1 cellular context compared by ENCODE assay signal in genomic region chr9:93298498-93299417, GRCh38.
TF ChIP-seq lines count a peak whose summit lies in the region.

No MANE protein-coding gene starts in this region.

TF ChIP-seq in HepG2, 621 proteins besides CTCF, POLR2A, EP300 and RAD21 (continued from another document and continues in another):
- TF ChIP-seq ZNF605 (CRISPR knock-in tag; IDR thresholded peaks at IDR 0.05) (peak; percentile 68; the same call in 1 of the 2 replicates), ATF7-NPFF (CRISPR knock-in tag; IDR thresholded peaks at IDR 0.05; ENCODE audit: low read depth) (0 out of 2 replicates have a peak, but pooled peaks have one; percentile 66), THAP9 (CRISPR knock-in tag; IDR thresholded peaks at IDR 0.05; ENCODE audit: borderline replicate concordance) (peak; percentile 64; the same call in 1 of the 2 replicates), ZNF543 (CRISPR knock-in tag; IDR thresholded peaks at IDR 0.05) (peak; percentile 66; the same call in 1 of the 2 replicates), ZNF142 (CRISPR knock-in tag; IDR thresholded peaks at IDR 0.05) (no peak), CSRNP2 (CRISPR knock-in tag; conservative IDR thresholded peaks at IDR 0.05; ENCODE audit: low read depth) (no peak), ZBTB49 (CRISPR knock-in tag; IDR thresholded peaks at IDR 0.05; ENCODE audit: borderline replicate concordance) (0 out of 2 replicates have a peak, but pooled peaks have one; percentile 51), ZNF451 (CRISPR knock-in tag; IDR thresholded peaks at IDR 0.05) (peak; percentile 68), ZNF589 (CRISPR knock-in tag; conservative IDR thresholded peaks at IDR 0.05) (no peak; the same call in 1 of the 2 replicates), HIC2 (CRISPR knock-in tag; IDR thresholded peaks at IDR 0.05; ENCODE audit: low read depth) (peak; percentile 48), ZC3H4 (CRISPR knock-in tag; IDR thresholded peaks at IDR 0.05; ENCODE audit: borderline replicate concordance) (peak; percentile 65), E2F1 (CRISPR knock-in tag; IDR thresholded peaks at IDR 0.05) (no peak), MED1 (CRISPR knock-in tag; IDR thresholded peaks at IDR 0.05) (peak; percentile 80), ZNF496 (CRISPR knock-in tag; IDR thresholded peaks at IDR 0.05; ENCODE audit: insufficient replicate concordance) (no peak), AHDC1 (CRISPR knock-in tag; IDR thresholded peaks at IDR 0.05; ENCODE audit: borderline replicate concordance) (no peak), ZBTB33 (CRISPR knock-in tag; IDR thresholded peaks at IDR 0.05) (no peak), PREB (CRISPR knock-in tag; IDR thresholded peaks at IDR 0.05) (no peak), ZNF430 (CRISPR knock-in tag; IDR thresholded peaks at IDR 0.05) (peak; percentile 49; the same call in 1 of the 2 replicates), ZNF362 (CRISPR knock-in tag; IDR thresholded peaks at IDR 0.05; ENCODE audit: borderline replicate concordance) (peak; percentile 37; the same call in 1 of the 2 replicates), CBX2 (IDR thresholded peaks at IDR 0.05; ENCODE audit: low read depth, low read length) (no peak), CBX2 (CRISPR knock-in tag; IDR thresholded peaks at IDR 0.05; ENCODE audit: low read depth) (no peak), NFRKB (IDR thresholded peaks at IDR 0.05) (no peak), ZNF713 (CRISPR knock-in tag; IDR thresholded peaks at IDR 0.05) (peak; percentile 78; the same call in 1 of the 2 replicates)
